1 cellular context compared by ENCODE assay signal in genomic region chr1:52917591-52917990, GRCh38.
TF ChIP-seq lines count a peak whose summit lies in the region.

No MANE protein-coding gene starts in this region.

TF ChIP-seq in K562, 482 proteins besides CTCF, POLR2A, EP300 and RAD21:
- TF ChIP-seq ZSCAN29 (IDR thresholded peaks at IDR 0.05) (no peak), SMC3 (conservative IDR thresholded peaks at IDR 0.05; ENCODE audit: insufficient read depth, low read depth, low read length) (no peak), ZNF778 (CRISPR knock-in tag; IDR thresholded peaks at IDR 0.05) (no peak), C11orf30 (IDR thresholded peaks at IDR 0.05; ENCODE audit: low read depth) (no peak), ZBTB43 (CRISPR knock-in tag; IDR thresholded peaks at IDR 0.05) (no peak), TAF9B (IDR thresholded peaks at IDR 0.05; ENCODE audit: partially characterized antibody) (no peak), POLR2G (IDR thresholded peaks at IDR 0.05; ENCODE audit: low read depth, low read length) (no peak), ZNF77 (CRISPR knock-in tag; IDR thresholded peaks at IDR 0.05) (no peak), ZKSCAN8 (CRISPR knock-in tag; IDR thresholded peaks at IDR 0.05) (no peak), ZNF143 (CRISPR knock-in tag; IDR thresholded peaks at IDR 0.05) (no peak), E2F3 (CRISPR knock-in tag; IDR thresholded peaks at IDR 0.05) (no peak), TCFL5 (CRISPR knock-in tag; conservative IDR thresholded peaks at IDR 0.05) (no peak), NCOA4 (IDR thresholded peaks at IDR 0.05; ENCODE audit: partially characterized antibody) (no peak), MAZ (CRISPR knock-in tag; conservative IDR thresholded peaks at IDR 0.05 in 1 of 2, IDR thresholded peaks at IDR 0.05 in 1 of 2) (no peak), ZNF407 (IDR thresholded peaks at IDR 0.05; ENCODE audit: low read depth) (no peak), NFE2L1 (tag; IDR thresholded peaks at IDR 0.05; ENCODE audit: borderline replicate concordance, low read depth) (no peak), SREBF2 (CRISPR knock-in tag; IDR thresholded peaks at IDR 0.05) (no peak)
- TF ChIP-seq, protein P1, sequence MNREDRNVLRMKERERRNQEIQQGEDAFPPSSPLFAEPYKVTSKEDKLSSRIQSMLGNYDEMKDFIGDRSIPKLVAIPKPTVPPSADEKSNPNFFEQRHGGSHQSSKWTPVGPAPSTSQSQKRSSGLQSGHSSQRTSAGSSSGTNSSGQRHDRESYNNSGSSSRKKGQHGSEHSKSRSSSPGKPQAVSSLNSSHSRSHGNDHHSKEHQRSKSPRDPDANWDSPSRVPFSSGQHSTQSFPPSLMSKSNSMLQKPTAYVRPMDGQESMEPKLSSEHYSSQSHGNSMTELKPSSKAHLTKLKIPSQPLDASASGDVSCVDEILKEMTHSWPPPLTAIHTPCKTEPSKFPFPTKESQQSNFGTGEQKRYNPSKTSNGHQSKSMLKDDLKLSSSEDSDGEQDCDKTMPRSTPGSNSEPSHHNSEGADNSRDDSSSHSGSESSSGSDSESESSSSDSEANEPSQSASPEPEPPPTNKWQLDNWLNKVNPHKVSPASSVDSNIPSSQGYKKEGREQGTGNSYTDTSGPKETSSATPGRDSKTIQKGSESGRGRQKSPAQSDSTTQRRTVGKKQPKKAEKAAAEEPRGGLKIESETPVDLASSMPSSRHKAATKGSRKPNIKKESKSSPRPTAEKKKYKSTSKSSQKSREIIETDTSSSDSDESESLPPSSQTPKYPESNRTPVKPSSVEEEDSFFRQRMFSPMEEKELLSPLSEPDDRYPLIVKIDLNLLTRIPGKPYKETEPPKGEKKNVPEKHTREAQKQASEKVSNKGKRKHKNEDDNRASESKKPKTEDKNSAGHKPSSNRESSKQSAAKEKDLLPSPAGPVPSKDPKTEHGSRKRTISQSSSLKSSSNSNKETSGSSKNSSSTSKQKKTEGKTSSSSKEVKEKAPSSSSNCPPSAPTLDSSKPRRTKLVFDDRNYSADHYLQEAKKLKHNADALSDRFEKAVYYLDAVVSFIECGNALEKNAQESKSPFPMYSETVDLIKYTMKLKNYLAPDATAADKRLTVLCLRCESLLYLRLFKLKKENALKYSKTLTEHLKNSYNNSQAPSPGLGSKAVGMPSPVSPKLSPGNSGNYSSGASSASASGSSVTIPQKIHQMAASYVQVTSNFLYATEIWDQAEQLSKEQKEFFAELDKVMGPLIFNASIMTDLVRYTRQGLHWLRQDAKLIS (CRISPR knock-in tag; IDR thresholded peaks at IDR 0.05): no peak
